Comparison of ENCODE assay signal across 8 cellular contexts in the genomic region with DNA sequence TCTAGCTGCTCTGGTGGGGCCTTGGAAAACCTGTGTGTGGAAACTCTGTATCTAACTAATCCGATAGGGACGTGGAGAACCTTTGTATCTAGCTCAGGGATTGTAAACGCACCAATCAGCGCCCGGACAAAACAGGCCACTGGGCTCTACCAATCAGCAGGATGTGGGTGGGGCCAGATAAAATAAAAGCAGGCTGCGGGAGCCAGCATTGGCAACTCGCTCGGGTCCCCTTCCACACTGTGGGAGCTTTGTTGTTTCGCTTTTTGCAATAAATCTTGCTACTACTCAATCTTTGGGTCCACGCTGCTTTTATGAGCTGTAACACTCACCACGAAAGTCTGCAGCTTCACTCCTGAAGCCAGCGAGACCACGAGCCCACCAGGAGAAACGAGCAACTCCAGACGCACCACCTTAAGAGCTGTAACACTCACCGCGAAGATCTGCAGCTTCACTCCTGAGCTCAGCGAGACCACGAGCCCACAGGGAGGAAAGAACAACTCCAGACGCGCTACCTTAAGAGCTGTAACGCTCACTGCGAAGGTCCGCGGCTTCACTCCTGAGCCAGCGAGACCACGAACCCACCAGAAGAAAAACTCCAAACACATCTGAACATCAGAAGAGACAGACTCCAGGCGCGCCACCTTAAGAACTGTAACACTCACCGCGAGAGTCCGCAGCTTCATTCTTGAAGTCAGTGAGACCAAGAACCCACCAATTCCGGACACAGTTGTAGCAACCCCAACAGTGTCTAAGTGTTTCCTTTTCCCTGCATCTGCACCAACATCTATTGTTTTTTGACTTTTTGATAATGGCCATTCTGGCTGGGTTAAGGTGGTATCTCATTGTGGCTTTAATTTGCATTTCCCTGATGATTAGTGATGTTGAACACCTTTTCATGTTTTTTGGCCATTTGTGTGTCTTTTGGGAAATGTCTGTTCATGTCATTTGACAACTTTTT.
DNase-seq lines count a peak whose midpoint lies in the region; ATAC-seq and TF ChIP-seq lines count a peak whose summit lies in the region.
"Not testable (repeated sequence)": the region's sequence is repeated elsewhere in the genome, so short reads cannot be mapped to it uniquely, and the experiment has no call there.

No MANE protein-coding gene starts in this region.

- H3K9ac ChIP-seq in Loucy (ENCODE audit: low read depth, low read length, poor library complexity, severe bottlenecking) = peak overlapping the region; percentile 59
- not testable (repeated sequence) for H3K9ac ChIP-seq in trophoblast cell (ENCODE audit: low read length)

- H3K9me2 ChIP-seq in Loucy (replicated peaks; ENCODE audit: low read depth, low read length) = not testable (repeated sequence)

- intact Hi-C loops in activated B cell treated with CpG ODN at 0.5 μM for 24 hours (cut with micrococcal nuclease); esophagus muscularis mucosa (cut with DNase I): not testable (repeated sequence)

- POLR2A ChIA-PET in activated B cell treated with CpG ODN at 0.5 μM for 24 hours (lab: Charles Lee) = not testable (repeated sequence)

- TF ChIP-seq POLR2A in esophagus muscularis mucosa (IDR thresholded peaks at IDR 0.05; ENCODE audit: low read depth) = not testable (repeated sequence)

- not testable (repeated sequence) for H3K4me1 Mint-ChIP-seq in activated B cell treated with CpG ODN at 0.5 μM for 24 hours; activated naive CD4-positive, alpha-beta T cell treated with anti-CD3 and anti-CD28 coated beads, Interleukin-2, amount 10 ng/mL, durations not matched to agents 7 days and 5 days
- H3K4me1 Mint-ChIP-seq in stimulated activated memory B cell treated with anti-CD40 and anti-IgM and Interleukin-4, amounts not matched to agents 10 μg/mL and 1 μg/mL and 100 μg/mL, for 72 hours = peaks cover 19% of the 10 kb centered on the region

- H3K27me3 ChIP-seq in Loucy (ENCODE audit: insufficient read depth, low read length, poor library complexity, severe bottlenecking); esophagus muscularis mucosa; trophoblast cell (ENCODE audit: insufficient read depth, low read length): not testable (repeated sequence)

- H2AFZ ChIP-seq in Loucy (ENCODE audit: low read length) = peak overlapping the region; percentile 89
- H2AFZ ChIP-seq in trophoblast cell (ENCODE audit: insufficient read depth, low read length, poor library complexity) = not testable (repeated sequence)

- DNase-seq in AG09309 (ENCODE audit: low read depth); activated B cell treated with CpG ODN at 0.5 μM for 24 hours; activated naive CD4-positive, alpha-beta T cell treated with anti-CD3 and anti-CD28 coated beads, Interleukin-2, amount 10 ng/mL, durations not matched to agents 7 days and 5 days: not testable (repeated sequence)
- peak; percentile 32 for DNase-seq in activated T-cell treated with anti-CD3 and anti-CD28 coated beads, Interleukin-2, amount 50 U/mL, for 1 hour
- DNase-seq in esophagus muscularis mucosa (ENCODE audit: extremely low spot score) (peak; percentile 74), trophoblast cell (peak; percentile 13 to 56)

- H2BK5ac ChIP-seq in trophoblast cell (ENCODE audit: low read depth, low read length, poor library complexity) = not testable (repeated sequence)

- not testable (repeated sequence) for H3K79me2 ChIP-seq in Loucy (ENCODE audit: insufficient read depth, low read length); trophoblast cell (ENCODE audit: control insufficient read depth, insufficient read depth, low read length, poor library complexity)

- not testable (repeated sequence) for H3F3A ChIP-seq in Loucy (ENCODE audit: low read depth)

- peak overlapping the region; percentile 63 for H3K4me3 Mint-ChIP-seq in activated B cell treated with CpG ODN at 0.5 μM for 24 hours
- peak overlapping the region; percentile 60 for H3K4me3 Mint-ChIP-seq in activated naive CD4-positive, alpha-beta T cell treated with anti-CD3 and anti-CD28 coated beads, Interleukin-2, amount 10 ng/mL, durations not matched to agents 7 days and 5 days
- H3K4me3 Mint-ChIP-seq in stimulated activated memory B cell treated with anti-CD40 and anti-IgM and Interleukin-4, amounts not matched to agents 10 μg/mL and 1 μg/mL and 100 μg/mL, for 72 hours = peak overlapping the region; percentile 65

- H3K27ac Mint-ChIP-seq in activated B cell treated with CpG ODN at 0.5 μM for 24 hours; stimulated activated memory B cell treated with anti-CD40 and anti-IgM and Interleukin-4, amounts not matched to agents 10 μg/mL and 1 μg/mL and 100 μg/mL, for 72 hours: not testable (repeated sequence)
- H3K27ac Mint-ChIP-seq in activated naive CD4-positive, alpha-beta T cell treated with anti-CD3 and anti-CD28 coated beads, Interleukin-2, amount 10 ng/mL, durations not matched to agents 7 days and 5 days = peak overlapping the region; percentile 30

- not testable (repeated sequence) for TF ChIP-seq CTCF in AG09309 (IDR thresholded peaks at IDR 0.05; ENCODE audit: control insufficient read depth, insufficient read depth, low read depth, low read length, missing control alignments); Loucy (conservative IDR thresholded peaks at IDR 0.05; ENCODE audit: low read length); activated B cell treated with CpG ODN at 0.5 μM for 24 hours (IDR thresholded peaks at IDR 0.05); esophagus muscularis mucosa (IDR thresholded peaks at IDR 0.05)

- not testable (repeated sequence) for H3K9me3 Mint-ChIP-seq in activated B cell treated with CpG ODN at 0.5 μM for 24 hours; activated naive CD4-positive, alpha-beta T cell treated with anti-CD3 and anti-CD28 coated beads, Interleukin-2, amount 10 ng/mL, durations not matched to agents 7 days and 5 days; stimulated activated memory B cell treated with anti-CD40 and anti-IgM and Interleukin-4, amounts not matched to agents 10 μg/mL and 1 μg/mL and 100 μg/mL, for 72 hours

- not testable (repeated sequence) for H2BK120ac ChIP-seq in trophoblast cell (ENCODE audit: insufficient read depth, low read length, poor library complexity)

- H3K4me1 ChIP-seq in Loucy (ENCODE audit: insufficient read depth, low read length, poor library complexity, severe bottlenecking) = peaks cover 12% of the 10 kb centered on the region
- not testable (repeated sequence) for H3K4me1 ChIP-seq in esophagus muscularis mucosa; trophoblast cell (ENCODE audit: control insufficient read depth in 1 of 2, insufficient read depth in 2 of 2, low read length in 2 of 2)

- not testable (repeated sequence) for H2BK12ac ChIP-seq in trophoblast cell (ENCODE audit: low read length)

- not testable (repeated sequence) for H3K14ac ChIP-seq in trophoblast cell (ENCODE audit: low read length)

- ATAC-seq in activated B cell treated with CpG ODN at 0.5 μM for 24 hours (ENCODE audit: low read depth); stimulated activated memory B cell treated with anti-CD40 and anti-IgM and Interleukin-4, amounts not matched to agents 10 μg/mL and 1 μg/mL and 100 μg/mL, for 72 hours: not testable (repeated sequence)

- H3K4me2 ChIP-seq in Loucy (ENCODE audit: low read depth, low read length, poor library complexity, severe bottlenecking) = peak overlapping the region; percentile 78
- H3K4me2 ChIP-seq in trophoblast cell (ENCODE audit: low read length) = not testable (repeated sequence)

- H4K20me1 ChIP-seq in Loucy (ENCODE audit: insufficient read depth, low read length, poor library complexity, severe bottlenecking) = not testable (repeated sequence)

- not testable (repeated sequence) for H3K23ac ChIP-seq in trophoblast cell (ENCODE audit: low read length)

- not testable (repeated sequence) for H3K27me3 Mint-ChIP-seq in activated B cell treated with CpG ODN at 0.5 μM for 24 hours; activated naive CD4-positive, alpha-beta T cell treated with anti-CD3 and anti-CD28 coated beads, Interleukin-2, amount 10 ng/mL, durations not matched to agents 7 days and 5 days; stimulated activated memory B cell treated with anti-CD40 and anti-IgM and Interleukin-4, amounts not matched to agents 10 μg/mL and 1 μg/mL and 100 μg/mL, for 72 hours

- H3K79me1 ChIP-seq in trophoblast cell (ENCODE audit: low read length) = not testable (repeated sequence)

- H3K4ac ChIP-seq in trophoblast cell (ENCODE audit: low read depth, low read length) = not testable (repeated sequence)

- CTCF ChIA-PET in activated B cell treated with CpG ODN at 0.5 μM for 24 hours (lab: Charles Lee) = not testable (repeated sequence)
- CTCF ChIA-PET in activated naive CD4-positive, alpha-beta T cell treated with anti-CD3 and anti-CD28 coated beads, Interleukin-2, amount 10 ng/mL, durations not matched to agents 7 days and 5 days (lab: Charles Lee) = interaction anchor here (1.3 kb wide), 1 partner anchor 41 kb away, joined by 4 read pairs; no protein-coding TSS in a partner anchor

- H3K27ac ChIP-seq in esophagus muscularis mucosa (replicated peaks in 1 of 4); trophoblast cell (ENCODE audit: low read depth, low read length): not testable (repeated sequence)

- not testable (repeated sequence) for H3K9me3 ChIP-seq in Loucy (ENCODE audit: insufficient read depth, low read depth, low read length); esophagus muscularis mucosa; trophoblast cell (ENCODE audit: insufficient read depth, low read depth, low read length)

- not testable (repeated sequence) for TF ChIP-seq EP300 in esophagus muscularis mucosa (IDR thresholded peaks at IDR 0.05)

- H3K36me3 ChIP-seq in Loucy (ENCODE audit: insufficient read depth, low read length); esophagus muscularis mucosa; trophoblast cell (ENCODE audit: control insufficient read depth in 1 of 2, insufficient read depth in 2 of 2, low read length in 2 of 2): not testable (repeated sequence)

- not testable (repeated sequence) for H3K18ac ChIP-seq in trophoblast cell (ENCODE audit: low read length)

- not testable (repeated sequence) for H4K12ac ChIP-seq in trophoblast cell (ENCODE audit: low read depth, low read length)

- not testable (repeated sequence) for H4K91ac ChIP-seq in trophoblast cell (ENCODE audit: low read depth, low read length)

- H3K36me3 Mint-ChIP-seq in activated B cell treated with CpG ODN at 0.5 μM for 24 hours (ENCODE audit: low read depth); activated naive CD4-positive, alpha-beta T cell treated with anti-CD3 and anti-CD28 coated beads, Interleukin-2, amount 10 ng/mL, durations not matched to agents 7 days and 5 days; stimulated activated memory B cell treated with anti-CD40 and anti-IgM and Interleukin-4, amounts not matched to agents 10 μg/mL and 1 μg/mL and 100 μg/mL, for 72 hours: not testable (repeated sequence)

- H4K8ac ChIP-seq in trophoblast cell (ENCODE audit: low read depth, low read length) = not testable (repeated sequence)

- H2AK5ac ChIP-seq in trophoblast cell (ENCODE audit: low read length) = not testable (repeated sequence)

- H3K4me3 ChIP-seq in AG09309 (ENCODE audit: control insufficient read depth, low read depth, low read length) (peak overlapping the region; percentile 14; the same call in 1 of the 2 replicates), Loucy (ENCODE audit: low read length, poor library complexity, severe bottlenecking) (peak overlapping the region; percentile 72)
- not testable (repeated sequence) for H3K4me3 ChIP-seq in esophagus muscularis mucosa; trophoblast cell (ENCODE audit: low read depth, low read length)

- 91% methylated on average over 33 of the region's 33 CpGs for WGBS in esophagus muscularis mucosa
- WGBS in trophoblast cell (ENCODE audit: extremely low coverage, insufficient coverage, insufficient read length) = no CpG with 5 or more reads among the region's 33 CpGs
